ENCODE assay signal across 9 cellular contexts in the genomic region with DNA sequence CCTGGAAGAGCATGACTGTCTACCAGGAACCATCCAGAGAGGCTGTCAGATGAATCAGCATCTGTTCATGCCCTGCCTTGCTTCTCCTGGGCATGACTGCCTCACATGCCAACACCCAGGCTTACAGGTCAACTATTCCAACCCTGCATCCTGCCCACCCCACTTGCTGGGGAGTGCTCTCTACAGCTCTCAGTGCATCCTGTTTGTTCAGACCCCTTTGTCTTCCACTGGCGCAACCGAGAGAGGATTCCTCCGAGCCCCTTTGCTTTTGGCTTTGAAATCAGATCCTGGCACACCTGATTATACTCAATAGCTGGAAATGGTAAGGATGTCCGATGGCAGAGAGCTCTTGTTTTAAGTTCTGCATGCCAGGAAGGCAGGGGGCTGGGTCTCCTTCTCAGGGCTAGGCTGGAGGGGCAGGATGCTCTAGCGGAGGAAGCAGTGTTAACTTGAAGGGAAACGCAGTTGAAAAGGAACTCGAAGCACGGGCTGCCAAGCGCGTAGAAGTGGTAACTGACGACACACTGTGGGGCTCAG.
DNase-seq lines count a peak whose midpoint lies in the region; ATAC-seq, FAIRE-seq and TF ChIP-seq lines count a peak whose summit lies in the region.
"Had no signal": no experiment of that assay in that cellular context is flagged by ENCODE, and none has a peak within 500 bp of the region (broad histone marks: within the 10 kb centered on the region; RNA-seq: fewer than 3 reads in every experiment).

No MANE protein-coding gene starts in this region.

- H3K4me1 ChIP-seq in liver (ENCODE audit: control insufficient read depth in 4 of 4, insufficient read depth in 4 of 4, low read length in 3 of 4) = no peaks in the 10 kb centered on the region
- H3K4me1 ChIP-seq in HepG2 (ENCODE audit: insufficient read depth, low read length) = no peaks in the 10 kb centered on the region
- peaks cover 15% of the 10 kb centered on the region for H3K4me1 ChIP-seq in keratinocyte (ENCODE audit: control insufficient read depth, extremely low read depth, insufficient read depth, low read length)
- H3K4me1 ChIP-seq in aorta (ENCODE audit: control insufficient read depth in 1 of 2, insufficient read depth in 2 of 2, low read length in 2 of 2) = no peaks in the 10 kb centered on the region
- H3K4me1 ChIP-seq: BE2C had no signal

- H3K9me3 ChIP-seq in liver (ENCODE audit: control insufficient read depth in 4 of 4, low read length in 3 of 4) = no peaks in the 10 kb centered on the region
- H3K9me3 ChIP-seq in HepG2 (ENCODE audit: low read length) = no peaks in the 10 kb centered on the region
- no peaks in the 10 kb centered on the region for H3K9me3 ChIP-seq in keratinocyte (ENCODE audit: control insufficient read depth, low read depth, low read length)
- H3K9me3 ChIP-seq in aorta (ENCODE audit: control insufficient read depth, low read length) = no peaks in the 10 kb centered on the region
- H3K9me3 ChIP-seq: BE2C had no signal

- no peak for TF ChIP-seq EP300 in HepG2 (IDR thresholded peaks at IDR 0.05; ENCODE audit: low read depth in 2 of 2, low read length in 2 of 2)
- TF ChIP-seq EP300 in HepG2 (CRISPR knock-in tag; IDR thresholded peaks at IDR 0.05; ENCODE audit: borderline replicate concordance) = no peak

- H3K9ac ChIP-seq in liver (ENCODE audit: low read depth in 1 of 2, low read length in 2 of 2) = no peak overlapping the region
- H3K9ac ChIP-seq in HepG2 (ENCODE audit: insufficient read depth, low read depth, low read length) = no peak overlapping the region
- H3K9ac ChIP-seq in keratinocyte (ENCODE audit: control insufficient read depth, extremely low read depth, insufficient read depth, low read length) = no peak overlapping the region

- DNase-seq in HepG2 (ENCODE audit: low spot score) (no peak), HTR-8/SVneo (ENCODE audit: insufficient read length, low spot score) (peak; percentile 48), keratinocyte (ENCODE audit: low read depth, low spot score) (peak; percentile 30), aorta (no peak), SK-N-DZ (ENCODE audit: low spot score) (no peak), D341Med (ENCODE audit: low spot score) (no peak)
- DNase-seq: BE2C had no signal

- intact Hi-C loops in HepG2 (cut with micrococcal nuclease; ENCODE audit: unreplicated experiment) = no loop called here
- intact Hi-C loops in aorta (cut with DNase I) = no loop called here

- dilution Hi-C loops in keratinocyte (cut with MboI; ENCODE audit: extremely low pct_ligation_motif_present, low sequenced_read_pairs) = no loop called here

- FAIRE-seq in HepG2 (lab: Jason Lieb, UNC) (no peak), HTR-8/SVneo (lab: Jason Lieb, UNC) (peak; percentile 96), keratinocyte (lab: Jason Lieb, UNC) (peak; percentile 98)

- TF ChIP-seq CTCF in liver (IDR thresholded peaks at IDR 0.05; ENCODE audit: low read depth, low read length, missing input control) (no peak), HepG2 (CRISPR knock-in tag; IDR thresholded peaks at IDR 0.05) (no peak), keratinocyte (optimal IDR thresholded peaks at IDR 0.05 in 1 of 3, IDR thresholded peaks at IDR 0.05 in 1 of 3, conservative IDR thresholded peaks at IDR 0.05 in 1 of 3; ENCODE audit: extremely low read depth in 1 of 3, insufficient read depth in 2 of 3, low read length in 3 of 3) (no peak)

- ATAC-seq in HepG2 (no peak), aorta (ENCODE audit: low FRiP score) (peak; percentile 32), GM21528 (IDR thresholded peaks at IDR 0.05; ENCODE audit: low FRiP score, unreplicated experiment) (no peak)

- H3K4me2 ChIP-seq in HepG2 (ENCODE audit: low read depth, low read length) = no peak overlapping the region
- peak overlapping the region; percentile 38 for H3K4me2 ChIP-seq in keratinocyte (ENCODE audit: control insufficient read depth, extremely low read depth, insufficient read depth, low read depth, low read length)

- no peaks in the 10 kb centered on the region for H4K20me1 ChIP-seq in HepG2 (ENCODE audit: insufficient read depth, low read length)
- H4K20me1 ChIP-seq in keratinocyte (ENCODE audit: control insufficient read depth, extremely low read depth, insufficient read depth, low read length) = no peaks in the 10 kb centered on the region

- no peaks in the 10 kb centered on the region for H3K36me3 ChIP-seq in liver (ENCODE audit: control insufficient read depth in 4 of 4, insufficient read depth in 3 of 4, low read depth in 1 of 4, low read length in 3 of 4)
- H3K36me3 ChIP-seq in HepG2 (replicated peaks in 1 of 2; ENCODE audit: control insufficient read depth in 1 of 2, insufficient read depth in 2 of 2, low read length in 2 of 2) = no peaks in the 10 kb centered on the region
- no peaks in the 10 kb centered on the region for H3K36me3 ChIP-seq in keratinocyte (ENCODE audit: control insufficient read depth in 2 of 2, extremely low read depth in 1 of 2, insufficient read depth in 2 of 2, low read length in 2 of 2)
- no peaks in the 10 kb centered on the region for H3K36me3 ChIP-seq in aorta (ENCODE audit: control insufficient read depth in 1 of 2, insufficient read depth in 2 of 2, low read length in 1 of 2)
- H3K36me3 ChIP-seq: BE2C had no signal

- no peak overlapping the region for H3K4me3 ChIP-seq in liver (ENCODE audit: low read depth in 1 of 3, low read length in 3 of 3)
- H3K4me3 ChIP-seq in HepG2 (replicated peaks in 1 of 3; ENCODE audit: insufficient read depth in 1 of 3, low read depth in 2 of 3, low read length in 3 of 3) = no peak overlapping the region
- no peak overlapping the region for H3K4me3 ChIP-seq in keratinocyte (ENCODE audit: control insufficient read depth in 2 of 3, extremely low read depth in 1 of 3, insufficient read depth in 2 of 3, low read depth in 1 of 3, low read length in 3 of 3)
- H3K4me3 ChIP-seq in aorta (ENCODE audit: low read length in 2 of 2) = no peak overlapping the region

- H3K27me3 ChIP-seq in liver (ENCODE audit: control insufficient read depth in 4 of 4, insufficient read depth in 4 of 4, low read length in 3 of 4) = no peaks in the 10 kb centered on the region
- no peaks in the 10 kb centered on the region for H3K27me3 ChIP-seq in HepG2 (ENCODE audit: control insufficient read depth in 1 of 2, insufficient read depth in 2 of 2, low read length in 2 of 2)
- H3K27me3 ChIP-seq in keratinocyte (ENCODE audit: control insufficient read depth, extremely low read depth, insufficient read depth, low read length) = no peaks in the 10 kb centered on the region
- no peaks in the 10 kb centered on the region for H3K27me3 ChIP-seq in aorta (ENCODE audit: control insufficient read depth in 1 of 2, insufficient read depth in 2 of 2, low read length in 1 of 2)
- H3K27me3 ChIP-seq: BE2C had no signal

- CTCF ChIA-PET in HepG2 (lab: Yijun Ruan, JAX; ENCODE audit: low intra/inter-chr PET ratio, low total read pairs) = no interaction called here

- 87% methylated on average over 11 of the region's 11 CpGs for WGBS in liver
- WGBS in HepG2 (ENCODE audit: low lambda C conversion rate) = 82% methylated on average over 11 of the region's 11 CpGs
- 88 to 93% methylated on average over 11 of the region's 11 CpGs for WGBS in aorta, 2 donors

- no peaks in the 10 kb centered on the region for H3K79me2 ChIP-seq in HepG2 (ENCODE audit: insufficient read depth, low read length)
- H3K79me2 ChIP-seq in keratinocyte (ENCODE audit: control insufficient read depth, insufficient read depth, low read length) = no peaks in the 10 kb centered on the region

- POLR2A ChIA-PET in HepG2 (lab: Yijun Ruan, JAX) = no interaction called here

- in situ Hi-C loops in HepG2 (cut with HindIII; ENCODE audit: extremely low pct_ligation_motif_present, low pct_unique_long_range_greater_than_20kb) = no loop called here

- TF ChIP-seq RAD21 in liver (IDR thresholded peaks at IDR 0.05) = peak; percentile 8 to 11
- TF ChIP-seq RAD21 in HepG2 (CRISPR knock-in tag; IDR thresholded peaks at IDR 0.05) = no peak

- no TSS peak for BruUV-seq in HepG2 (replicated peaks; lab: Mats Ljungman, UMichigan)

- no peak for TF ChIP-seq POLR2A in HepG2 (IDR thresholded peaks at IDR 0.05; ENCODE audit: insufficient read depth in 1 of 2, low read depth in 2 of 2, low read length in 2 of 2)

- no peaks in the 10 kb centered on the region for H3K9me1 ChIP-seq in keratinocyte (ENCODE audit: control insufficient read depth, extremely low read depth, insufficient read depth, low read length)

- no peak overlapping the region for H2AFZ ChIP-seq in HepG2 (ENCODE audit: low read length)
- H2AFZ ChIP-seq in keratinocyte (ENCODE audit: control insufficient read depth, low read length) = peak overlapping the region; percentile 30

- no peak overlapping the region for H3K27ac ChIP-seq in liver (ENCODE audit: low read depth in 1 of 2, low read length in 2 of 2)
- no peak overlapping the region for H3K27ac ChIP-seq in HepG2 (ENCODE audit: extremely low read length, insufficient read depth, low read length)
- no peak overlapping the region for H3K27ac ChIP-seq in keratinocyte (ENCODE audit: control insufficient read depth, insufficient read depth, low read length)
- no peak overlapping the region for H3K27ac ChIP-seq in aorta (ENCODE audit: low read depth in 1 of 2, low read length in 2 of 2)

TF ChIP-seq in liver, 16 proteins besides CTCF, POLR2A, EP300 and RAD21:
- TF ChIP-seq RXRA (IDR thresholded peaks at IDR 0.05) = no peak
- peak; percentile 64 for TF ChIP-seq NR2F2 (IDR thresholded peaks at IDR 0.05)

TF ChIP-seq in HepG2, 621 proteins besides CTCF, POLR2A, EP300 and RAD21 (continues in another document):
- TF ChIP-seq HOXA3 (CRISPR knock-in tag; IDR thresholded peaks at IDR 0.05) (no peak), NR3C1 (CRISPR knock-in tag; IDR thresholded peaks at IDR 0.05) (no peak), SNRNP70 (IDR thresholded peaks at IDR 0.05; ENCODE audit: low read depth, low read length) (no peak)

Comparison
In these comparisons a context has a peak if more than half of its experiments do, and no peak if none do; other contexts are left out.
1. DNase-seq: peak in HTR-8/SVneo (single experiment) and keratinocyte (single experiment); none in HepG2 (single experiment), aorta (0 of 2), SK-N-DZ (single experiment) and D341Med (single experiment).